In the genomic region with DNA sequence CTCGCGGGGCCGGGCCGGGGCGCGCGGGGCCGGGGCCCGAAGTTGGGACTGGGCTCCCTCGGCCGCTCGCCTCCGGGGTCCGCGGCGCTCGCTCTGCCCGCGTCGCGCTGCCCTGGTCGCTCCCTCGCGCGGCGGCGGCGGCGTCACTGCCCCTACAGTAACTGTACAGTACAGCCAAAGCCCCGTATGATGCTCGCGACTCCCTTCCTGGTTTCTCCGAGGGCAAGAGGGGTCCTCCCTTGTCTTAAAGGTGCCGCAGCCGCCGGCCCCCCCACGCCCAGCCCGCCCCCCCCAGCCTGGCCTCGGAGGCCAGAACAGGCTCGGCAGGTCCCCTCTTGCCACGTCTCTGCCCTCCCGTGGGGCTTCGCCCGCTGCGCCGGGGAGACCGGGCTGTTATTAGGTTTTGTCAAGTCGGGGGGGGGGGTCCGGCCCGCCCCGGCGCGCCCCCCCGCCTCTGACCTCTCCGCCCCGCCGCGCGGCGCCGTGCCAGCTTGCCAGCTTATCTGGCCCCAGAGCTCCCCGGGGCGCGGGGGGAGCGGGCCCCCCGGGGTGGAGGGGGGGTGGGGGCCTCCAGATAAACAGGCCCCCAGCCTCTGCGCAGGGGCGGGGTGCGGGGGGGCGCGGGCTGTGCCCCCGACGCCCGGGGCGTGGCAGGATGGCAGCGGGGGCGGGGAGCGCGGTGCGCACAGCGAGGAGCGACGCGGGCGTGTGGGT, we compare ENCODE assay signal across 2 cellular contexts.
A peak's percentile ranks its signal among the peaks of the same experiment; 100 is the strongest.
TF ChIP-seq lines count a peak whose summit lies in the region.

A gene (minus strand): TSS at position 218 of the 714 bp plus-strand sequence. CDS start 11,667 bp downstream, outside the sequence.

TF ChIP-seq in HEK293, 187 proteins besides CTCF, POLR2A, EP300 and RAD21 (continues in another document):
- TF ChIP-seq, protein P1, sequence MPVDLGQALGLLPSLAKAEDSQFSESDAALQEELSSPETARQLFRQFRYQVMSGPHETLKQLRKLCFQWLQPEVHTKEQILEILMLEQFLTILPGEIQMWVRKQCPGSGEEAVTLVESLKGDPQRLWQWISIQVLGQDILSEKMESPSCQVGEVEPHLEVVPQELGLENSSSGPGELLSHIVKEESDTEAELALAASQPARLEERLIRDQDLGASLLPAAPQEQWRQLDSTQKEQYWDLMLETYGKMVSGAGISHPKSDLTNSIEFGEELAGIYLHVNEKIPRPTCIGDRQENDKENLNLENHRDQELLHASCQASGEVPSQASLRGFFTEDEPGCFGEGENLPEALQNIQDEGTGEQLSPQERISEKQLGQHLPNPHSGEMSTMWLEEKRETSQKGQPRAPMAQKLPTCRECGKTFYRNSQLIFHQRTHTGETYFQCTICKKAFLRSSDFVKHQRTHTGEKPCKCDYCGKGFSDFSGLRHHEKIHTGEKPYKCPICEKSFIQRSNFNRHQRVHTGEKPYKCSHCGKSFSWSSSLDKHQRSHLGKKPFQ (tag by site-specific recombination; IDR thresholded peaks at IDR 0.05), result no peak
- TF ChIP-seq KLF1 (tag by site-specific recombination; IDR thresholded peaks at IDR 0.05) (peak; percentile 11; the same call in 1 of the 2 replicates), ZNF426 (tag by site-specific recombination; IDR thresholded peaks at IDR 0.05) (no peak), WT1 (tag by site-specific recombination; IDR thresholded peaks at IDR 0.05) (no peak), ZNF302 (tag by site-specific recombination; IDR thresholded peaks at IDR 0.05; ENCODE audit: low read depth) (no peak), ZBTB7A (tag by site-specific recombination; IDR thresholded peaks at IDR 0.05; ENCODE audit: low read depth) (no peak), ZNF211 (tag by site-specific recombination; IDR thresholded peaks at IDR 0.05; ENCODE audit: low read depth) (no peak), ZNF423 (tag by site-specific recombination; IDR thresholded peaks at IDR 0.05) (no peak), ZBTB20 (tag by site-specific recombination; IDR thresholded peaks at IDR 0.05) (0 out of 2 replicates have a peak, but pooled peaks have one; percentile 5), GFI1B (tag by site-specific recombination; IDR thresholded peaks at IDR 0.05) (no peak), KLF7 (tag by site-specific recombination; IDR thresholded peaks at IDR 0.05; ENCODE audit: borderline replicate concordance) (no peak), GLIS1 (tag by site-specific recombination; IDR thresholded peaks at IDR 0.05) (peak; percentile 26), ZNF610 (tag by site-specific recombination; IDR thresholded peaks at IDR 0.05; ENCODE audit: borderline replicate concordance) (no peak), ZNF146 (tag by site-specific recombination; IDR thresholded peaks at IDR 0.05) (no peak), KLF8 (tag by site-specific recombination; IDR thresholded peaks at IDR 0.05) (peak; percentile 66), GLIS2 (tag by site-specific recombination; IDR thresholded peaks at IDR 0.05) (no peak; the same call in 1 of the 2 replicates), ZNF112 (tag by site-specific recombination; IDR thresholded peaks at IDR 0.05) (no peak), ZNF654 (tag by site-specific recombination; IDR thresholded peaks at IDR 0.05; ENCODE audit: low read depth) (no peak), SP2 (tag by site-specific recombination; IDR thresholded peaks at IDR 0.05) (peak; percentile 29)
- TF ChIP-seq, protein P2, sequence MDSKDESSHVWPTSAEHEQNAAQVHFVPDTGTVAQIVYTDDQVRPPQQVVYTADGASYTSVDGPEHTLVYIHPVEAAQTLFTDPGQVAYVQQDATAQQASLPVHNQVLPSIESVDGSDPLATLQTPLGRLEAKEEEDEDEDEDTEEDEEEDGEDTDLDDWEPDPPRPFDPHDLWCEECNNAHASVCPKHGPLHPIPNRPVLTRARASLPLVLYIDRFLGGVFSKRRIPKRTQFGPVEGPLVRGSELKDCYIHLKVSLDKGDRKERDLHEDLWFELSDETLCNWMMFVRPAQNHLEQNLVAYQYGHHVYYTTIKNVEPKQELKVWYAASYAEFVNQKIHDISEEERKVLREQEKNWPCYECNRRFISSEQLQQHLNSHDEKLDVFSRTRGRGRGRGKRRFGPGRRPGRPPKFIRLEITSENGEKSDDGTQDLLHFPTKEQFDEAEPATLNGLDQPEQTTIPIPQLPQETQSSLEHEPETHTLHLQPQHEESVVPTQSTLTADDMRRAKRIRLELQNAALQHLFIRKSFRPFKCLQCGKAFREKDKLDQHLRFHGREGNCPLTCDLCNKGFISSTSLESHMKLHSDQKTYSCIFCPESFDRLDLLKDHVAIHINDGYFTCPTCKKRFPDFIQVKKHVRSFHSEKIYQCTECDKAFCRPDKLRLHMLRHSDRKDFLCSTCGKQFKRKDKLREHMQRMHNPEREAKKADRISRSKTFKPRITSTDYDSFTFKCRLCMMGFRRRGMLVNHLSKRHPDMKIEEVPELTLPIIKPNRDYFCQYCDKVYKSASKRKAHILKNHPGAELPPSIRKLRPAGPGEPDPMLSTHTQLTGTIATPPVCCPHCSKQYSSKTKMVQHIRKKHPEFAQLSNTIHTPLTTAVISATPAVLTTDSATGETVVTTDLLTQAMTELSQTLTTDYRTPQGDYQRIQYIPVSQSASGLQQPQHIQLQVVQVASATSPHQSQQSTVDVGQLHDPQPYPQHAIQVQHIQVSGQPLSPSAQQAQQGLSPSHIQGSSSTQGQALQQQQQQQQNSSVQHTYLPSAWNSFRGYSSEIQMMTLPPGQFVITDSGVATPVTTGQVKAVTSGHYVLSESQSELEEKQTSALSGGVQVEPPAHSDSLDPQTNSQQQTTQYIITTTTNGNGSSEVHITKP (tag by site-specific recombination; IDR thresholded peaks at IDR 0.05), result no peak
- TF ChIP-seq, protein P3, sequence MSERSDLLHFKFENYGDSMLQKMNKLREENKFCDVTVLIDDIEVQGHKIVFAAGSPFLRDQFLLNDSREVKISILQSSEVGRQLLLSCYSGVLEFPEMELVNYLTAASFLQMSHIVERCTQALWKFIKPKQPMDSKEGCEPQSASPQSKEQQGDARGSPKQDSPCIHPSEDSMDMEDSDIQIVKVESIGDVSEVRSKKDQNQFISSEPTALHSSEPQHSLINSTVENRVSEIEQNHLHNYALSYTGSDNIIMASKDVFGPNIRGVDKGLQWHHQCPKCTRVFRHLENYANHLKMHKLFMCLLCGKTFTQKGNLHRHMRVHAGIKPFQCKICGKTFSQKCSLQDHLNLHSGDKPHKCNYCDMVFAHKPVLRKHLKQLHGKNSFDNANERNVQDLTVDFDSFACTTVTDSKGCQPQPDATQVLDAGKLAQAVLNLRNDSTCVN (tag by site-specific recombination; optimal IDR thresholded peaks at IDR 0.05), result peak; percentile 48
- TF ChIP-seq, protein P4, sequence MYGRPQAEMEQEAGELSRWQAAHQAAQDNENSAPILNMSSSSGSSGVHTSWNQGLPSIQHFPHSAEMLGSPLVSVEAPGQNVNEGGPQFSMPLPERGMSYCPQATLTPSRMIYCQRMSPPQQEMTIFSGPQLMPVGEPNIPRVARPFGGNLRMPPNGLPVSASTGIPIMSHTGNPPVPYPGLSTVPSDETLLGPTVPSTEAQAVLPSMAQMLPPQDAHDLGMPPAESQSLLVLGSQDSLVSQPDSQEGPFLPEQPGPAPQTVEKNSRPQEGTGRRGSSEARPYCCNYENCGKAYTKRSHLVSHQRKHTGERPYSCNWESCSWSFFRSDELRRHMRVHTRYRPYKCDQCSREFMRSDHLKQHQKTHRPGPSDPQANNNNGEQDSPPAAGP (tag by site-specific recombination; IDR thresholded peaks at IDR 0.05), result no peak

TF ChIP-seq in H1, 55 proteins besides CTCF, POLR2A, EP300 and RAD21:
- TF ChIP-seq KDM4A (IDR thresholded peaks at IDR 0.05; ENCODE audit: low read depth, low read length, severe bottlenecking) (peak; percentile 39), CREB1 (IDR thresholded peaks at IDR 0.05) (peak; percentile 69), BACH1 (IDR thresholded peaks at IDR 0.05; ENCODE audit: low read length) (no peak), RBBP5 (IDR thresholded peaks at IDR 0.05; ENCODE audit: borderline replicate concordance, low read depth, low read length) (peak; percentile 6; the same call in 1 of the 2 replicates), RXRA (IDR thresholded peaks at IDR 0.05; ENCODE audit: insufficient read depth, low read depth, low read length) (no peak), SAP30 (IDR thresholded peaks at IDR 0.05; ENCODE audit: insufficient read depth, insufficient replicate concordance, low read length) (no peak), HDAC2 (IDR thresholded peaks at IDR 0.05; ENCODE audit: borderline replicate concordance in 1 of 2, low read depth in 2 of 2, low read length in 2 of 2) (no peak)
- TF ChIP-seq, protein P5, sequence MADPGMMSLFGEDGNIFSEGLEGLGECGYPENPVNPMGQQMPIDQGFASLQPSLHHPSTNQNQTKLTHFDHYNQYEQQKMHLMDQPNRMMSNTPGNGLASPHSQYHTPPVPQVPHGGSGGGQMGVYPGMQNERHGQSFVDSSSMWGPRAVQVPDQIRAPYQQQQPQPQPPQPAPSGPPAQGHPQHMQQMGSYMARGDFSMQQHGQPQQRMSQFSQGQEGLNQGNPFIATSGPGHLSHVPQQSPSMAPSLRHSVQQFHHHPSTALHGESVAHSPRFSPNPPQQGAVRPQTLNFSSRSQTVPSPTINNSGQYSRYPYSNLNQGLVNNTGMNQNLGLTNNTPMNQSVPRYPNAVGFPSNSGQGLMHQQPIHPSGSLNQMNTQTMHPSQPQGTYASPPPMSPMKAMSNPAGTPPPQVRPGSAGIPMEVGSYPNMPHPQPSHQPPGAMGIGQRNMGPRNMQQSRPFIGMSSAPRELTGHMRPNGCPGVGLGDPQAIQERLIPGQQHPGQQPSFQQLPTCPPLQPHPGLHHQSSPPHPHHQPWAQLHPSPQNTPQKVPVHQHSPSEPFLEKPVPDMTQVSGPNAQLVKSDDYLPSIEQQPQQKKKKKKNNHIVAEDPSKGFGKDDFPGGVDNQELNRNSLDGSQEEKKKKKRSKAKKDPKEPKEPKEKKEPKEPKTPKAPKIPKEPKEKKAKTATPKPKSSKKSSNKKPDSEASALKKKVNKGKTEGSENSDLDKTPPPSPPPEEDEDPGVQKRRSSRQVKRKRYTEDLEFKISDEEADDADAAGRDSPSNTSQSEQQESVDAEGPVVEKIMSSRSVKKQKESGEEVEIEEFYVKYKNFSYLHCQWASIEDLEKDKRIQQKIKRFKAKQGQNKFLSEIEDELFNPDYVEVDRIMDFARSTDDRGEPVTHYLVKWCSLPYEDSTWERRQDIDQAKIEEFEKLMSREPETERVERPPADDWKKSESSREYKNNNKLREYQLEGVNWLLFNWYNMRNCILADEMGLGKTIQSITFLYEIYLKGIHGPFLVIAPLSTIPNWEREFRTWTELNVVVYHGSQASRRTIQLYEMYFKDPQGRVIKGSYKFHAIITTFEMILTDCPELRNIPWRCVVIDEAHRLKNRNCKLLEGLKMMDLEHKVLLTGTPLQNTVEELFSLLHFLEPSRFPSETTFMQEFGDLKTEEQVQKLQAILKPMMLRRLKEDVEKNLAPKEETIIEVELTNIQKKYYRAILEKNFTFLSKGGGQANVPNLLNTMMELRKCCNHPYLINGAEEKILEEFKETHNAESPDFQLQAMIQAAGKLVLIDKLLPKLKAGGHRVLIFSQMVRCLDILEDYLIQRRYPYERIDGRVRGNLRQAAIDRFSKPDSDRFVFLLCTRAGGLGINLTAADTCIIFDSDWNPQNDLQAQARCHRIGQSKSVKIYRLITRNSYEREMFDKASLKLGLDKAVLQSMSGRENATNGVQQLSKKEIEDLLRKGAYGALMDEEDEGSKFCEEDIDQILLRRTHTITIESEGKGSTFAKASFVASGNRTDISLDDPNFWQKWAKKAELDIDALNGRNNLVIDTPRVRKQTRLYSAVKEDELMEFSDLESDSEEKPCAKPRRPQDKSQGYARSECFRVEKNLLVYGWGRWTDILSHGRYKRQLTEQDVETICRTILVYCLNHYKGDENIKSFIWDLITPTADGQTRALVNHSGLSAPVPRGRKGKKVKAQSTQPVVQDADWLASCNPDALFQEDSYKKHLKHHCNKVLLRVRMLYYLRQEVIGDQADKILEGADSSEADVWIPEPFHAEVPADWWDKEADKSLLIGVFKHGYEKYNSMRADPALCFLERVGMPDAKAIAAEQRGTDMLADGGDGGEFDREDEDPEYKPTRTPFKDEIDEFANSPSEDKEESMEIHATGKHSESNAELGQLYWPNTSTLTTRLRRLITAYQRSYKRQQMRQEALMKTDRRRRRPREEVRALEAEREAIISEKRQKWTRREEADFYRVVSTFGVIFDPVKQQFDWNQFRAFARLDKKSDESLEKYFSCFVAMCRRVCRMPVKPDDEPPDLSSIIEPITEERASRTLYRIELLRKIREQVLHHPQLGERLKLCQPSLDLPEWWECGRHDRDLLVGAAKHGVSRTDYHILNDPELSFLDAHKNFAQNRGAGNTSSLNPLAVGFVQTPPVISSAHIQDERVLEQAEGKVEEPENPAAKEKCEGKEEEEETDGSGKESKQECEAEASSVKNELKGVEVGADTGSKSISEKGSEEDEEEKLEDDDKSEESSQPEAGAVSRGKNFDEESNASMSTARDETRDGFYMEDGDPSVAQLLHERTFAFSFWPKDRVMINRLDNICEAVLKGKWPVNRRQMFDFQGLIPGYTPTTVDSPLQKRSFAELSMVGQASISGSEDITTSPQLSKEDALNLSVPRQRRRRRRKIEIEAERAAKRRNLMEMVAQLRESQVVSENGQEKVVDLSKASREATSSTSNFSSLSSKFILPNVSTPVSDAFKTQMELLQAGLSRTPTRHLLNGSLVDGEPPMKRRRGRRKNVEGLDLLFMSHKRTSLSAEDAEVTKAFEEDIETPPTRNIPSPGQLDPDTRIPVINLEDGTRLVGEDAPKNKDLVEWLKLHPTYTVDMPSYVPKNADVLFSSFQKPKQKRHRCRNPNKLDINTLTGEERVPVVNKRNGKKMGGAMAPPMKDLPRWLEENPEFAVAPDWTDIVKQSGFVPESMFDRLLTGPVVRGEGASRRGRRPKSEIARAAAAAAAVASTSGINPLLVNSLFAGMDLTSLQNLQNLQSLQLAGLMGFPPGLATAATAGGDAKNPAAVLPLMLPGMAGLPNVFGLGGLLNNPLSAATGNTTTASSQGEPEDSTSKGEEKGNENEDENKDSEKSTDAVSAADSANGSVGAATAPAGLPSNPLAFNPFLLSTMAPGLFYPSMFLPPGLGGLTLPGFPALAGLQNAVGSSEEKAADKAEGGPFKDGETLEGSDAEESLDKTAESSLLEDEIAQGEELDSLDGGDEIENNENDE (IDR thresholded peaks at IDR 0.05; ENCODE audit: insufficient replicate concordance, low read length), result no peak
- TF ChIP-seq, protein P6, sequence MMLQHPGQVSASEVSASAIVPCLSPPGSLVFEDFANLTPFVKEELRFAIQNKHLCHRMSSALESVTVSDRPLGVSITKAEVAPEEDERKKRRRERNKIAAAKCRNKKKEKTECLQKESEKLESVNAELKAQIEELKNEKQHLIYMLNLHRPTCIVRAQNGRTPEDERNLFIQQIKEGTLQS (IDR thresholded peaks at IDR 0.05; ENCODE audit: insufficient read depth, low read depth, low read length), result no peak
